Comparison of ENCODE assay signal across 16 cellular contexts in genomic region chr17:40617678-40618240, GRCh38. TPM values are rescaled to one million over a fixed set of nuclear protein-coding genes. Genes with fewer than 3 reads are reported as not detected.
DNase-seq lines count a peak whose midpoint lies in the region; TF ChIP-seq lines count a peak whose summit lies in the region.
"Had no signal": no experiment of that assay in that cellular context is flagged by ENCODE, and none has a peak within 500 bp of the region (broad histone marks: within the 10 kb centered on the region; RNA-seq: fewer than 3 reads in every experiment).

No MANE protein-coding gene starts in this region.

- H3K4me2 ChIP-seq in neuronal stem cell (ENCODE audit: insufficient read depth, low read length, poor library complexity, severe bottlenecking): no peak overlapping the region

- no peak overlapping the region for H3K4ac ChIP-seq in neuronal stem cell (ENCODE audit: low read length)

- no peaks in the 10 kb centered on the region for H3K79me1 ChIP-seq in neuronal stem cell (ENCODE audit: low read depth, low read length)

- intact Hi-C loops in esophagus squamous epithelium (cut with DNase I) (no loop called here), stomach (cut with DNase I; ENCODE audit: low total_unique reads) (loop anchor here (10.0 kb wide), 1 partner anchor 167 kb away; the partner anchor contains the start of gene KRT27)

- H3K23ac ChIP-seq in neuronal stem cell (ENCODE audit: low read depth, low read length, poor library complexity): no peak overlapping the region

- H3K27me3 ChIP-seq in esophagus squamous epithelium (peaks cover 0 to 65% (median 0%) of the 10 kb centered on the region in 4 donors), stomach (peaks cover 0 to 54% (median 6%) of the 10 kb centered on the region in 3 donors), neuronal stem cell (ENCODE audit: control insufficient read depth in 3 of 3, insufficient read depth in 3 of 3, low read depth in 1 of 3, low read length in 3 of 3) (peaks cover 0 to 53% (median 2%) of the 10 kb centered on the region in 3 experiments), SJCRH30 (no peaks in the 10 kb centered on the region; the same call in 1 of the 2 replicates)

- no peak overlapping the region for H2AFZ ChIP-seq in neuronal stem cell (ENCODE audit: low read length)

- no peak overlapping the region for H3K14ac ChIP-seq in neuronal stem cell (ENCODE audit: low read length)

- CTCF ChIA-PET in activated CD4-positive, alpha-beta T cell treated with anti-CD3 and anti-CD28 coated beads, Interleukin-2, amount 10 ng/mL, durations not matched to agents 7 days and 5 days (lab: Charles Lee): interaction anchor here (0.7 to 3.5 kb wide), 3 partner anchors 57 to 256 kb away, joined by 3 to 18 read pairs (median 3); no protein-coding TSS in a partner anchor

- H3K27me3 Mint-ChIP-seq in activated CD4-positive, alpha-beta T cell treated with anti-CD3 and anti-CD28 coated beads, Interleukin-2, amount 10 ng/mL, durations not matched to agents 7 days and 5 days: no peaks in the 10 kb centered on the region
- H3K27me3 Mint-ChIP-seq: activated CD4-positive, alpha-beta memory T cell treated with anti-CD3 and anti-CD28 coated beads for 36 hours had no signal

- H2AK5ac ChIP-seq in neuronal stem cell (ENCODE audit: low read depth, low read length): no peak overlapping the region

- H3K9ac ChIP-seq in neuronal stem cell (ENCODE audit: low read depth, low read length, poor library complexity): no peak overlapping the region

- no peak overlapping the region for H2BK15ac ChIP-seq in neuronal stem cell (ENCODE audit: low read length)

- H3K4me1 ChIP-seq in esophagus squamous epithelium: peaks cover 0 to 79% (median 25%) of the 10 kb centered on the region in 3 donors
- H3K4me1 ChIP-seq in stomach: peaks cover 0 to 25% (median 16%) of the 10 kb centered on the region in 4 donors
- H3K4me1 ChIP-seq in neuronal stem cell (ENCODE audit: control insufficient read depth in 2 of 2, insufficient read depth in 1 of 2, low read depth in 1 of 2, low read length in 2 of 2): peaks cover 0 to 4% of the 10 kb centered on the region in 2 donors
- H3K4me1 ChIP-seq in SJCRH30: no peaks in the 10 kb centered on the region

- H3K27ac Mint-ChIP-seq in activated CD4-positive, alpha-beta T cell treated with anti-CD3 and anti-CD28 coated beads, Interleukin-2, amount 10 ng/mL, durations not matched to agents 7 days and 5 days: peak overlapping the region; percentile 9
- H3K27ac Mint-ChIP-seq: activated CD4-positive, alpha-beta memory T cell treated with anti-CD3 and anti-CD28 coated beads for 36 hours; progenitor cell of endocrine pancreas had no signal

- no peak overlapping the region for H4K8ac ChIP-seq in neuronal stem cell (ENCODE audit: low read depth, low read length)

- TF ChIP-seq POLR2A in esophagus squamous epithelium (IDR thresholded peaks at IDR 0.05) (no peak), stomach (IDR thresholded peaks at IDR 0.05) (no peak)

- no peak overlapping the region for H2BK5ac ChIP-seq in neuronal stem cell (ENCODE audit: low read length)

- no peak overlapping the region for H2BK12ac ChIP-seq in neuronal stem cell (ENCODE audit: low read length)

- no peak for DNase-seq in activated CD4-positive, alpha-beta T cell treated with anti-CD3 and anti-CD28 coated beads, Interleukin-2, amount 10 ng/mL, durations not matched to agents 7 days and 5 days
- DNase-seq in activated CD4-positive, alpha-beta T cell treated with anti-CD3 and anti-CD28 coated beads, Interleukin-2, amount 50 U/mL, for 1 hour: no peak
- DNase-seq in NOMO-1 treated with DMSO at 0.1 percent for 48 hours (lab: John Stamatoyannopoulos, UW; ENCODE audit: unreplicated experiment) (peak; percentile 55), esophagus squamous epithelium (lab: John Stamatoyannopoulos, UW) (no peak), stomach (no peak), neuronal stem cell (ENCODE audit: low spot score) (no peak), SJCRH30 (no peak), iPS-NIHi11 (ENCODE audit: low spot score) (no peak)
- DNase-seq: activated CD4-positive, alpha-beta memory T cell treated with anti-CD3 and anti-CD28 coated beads for 36 hours; activated gamma-delta T cell treated with Interleukin-2 at 50 U/mL for 16 hours; NCI-H1694 treated with DMSO at 0.1 percent for 48 hours; stimulated activated CD4-positive, alpha-beta T cell treated with anti-CD3 and anti-CD28 coated beads, Interleukin-1b, Interleukin-23, amount 100 ng/mL, for 48 hours; T-helper 1 cell had no signal

- 37 to 45% methylated on average over 2 to 9 of the region's 11 CpGs for WGBS in esophagus squamous epithelium, 2 donors
- 61 to 71% (median 66%) methylated on average over 11 of the region's 11 CpGs for WGBS in stomach, 5 donors
- no CpG with 5 or more reads among the region's 11 CpGs for WGBS in neuronal stem cell (ENCODE audit: extremely low coverage in 2 of 2, insufficient read length in 2 of 2, insufficient replicate concordance in 1 of 2), 2 donors

- H3K9me3 Mint-ChIP-seq in activated CD4-positive, alpha-beta T cell treated with anti-CD3 and anti-CD28 coated beads, Interleukin-2, amount 10 ng/mL, durations not matched to agents 7 days and 5 days: no peaks in the 10 kb centered on the region
- H3K9me3 Mint-ChIP-seq: activated CD4-positive, alpha-beta memory T cell treated with anti-CD3 and anti-CD28 coated beads for 36 hours had no signal

- no peak overlapping the region for H3K4me3 Mint-ChIP-seq in activated CD4-positive, alpha-beta T cell treated with anti-CD3 and anti-CD28 coated beads, Interleukin-2, amount 10 ng/mL, durations not matched to agents 7 days and 5 days
- H3K4me3 Mint-ChIP-seq: activated CD4-positive, alpha-beta memory T cell treated with anti-CD3 and anti-CD28 coated beads for 36 hours had no signal

- TF ChIP-seq CTCF in esophagus squamous epithelium (IDR thresholded peaks at IDR 0.05): peak in 1 of 6 experiments; percentile 20
- no peak for TF ChIP-seq CTCF in stomach (IDR thresholded peaks at IDR 0.05)

- H2BK120ac ChIP-seq in neuronal stem cell (ENCODE audit: low read depth, low read length): no peak overlapping the region

- POLR2A ChIA-PET in activated CD4-positive, alpha-beta T cell treated with anti-CD3 and anti-CD28 coated beads, Interleukin-2, amount 10 ng/mL, durations not matched to agents 7 days and 5 days (lab: Charles Lee): no interaction called here

- H3K4me1 Mint-ChIP-seq in activated CD4-positive, alpha-beta T cell treated with anti-CD3 and anti-CD28 coated beads, Interleukin-2, amount 10 ng/mL, durations not matched to agents 7 days and 5 days: peaks cover 91% of the 10 kb centered on the region

- H3K27ac ChIP-seq in esophagus squamous epithelium: peak overlapping the region; percentile 49 to 86 (median 62)
- peak overlapping the region in 3 of 5 donors; percentile 17 to 36 (median 30) for H3K27ac ChIP-seq in stomach
- no peak overlapping the region for H3K27ac ChIP-seq in neuronal stem cell (replicated peaks; ENCODE audit: low read length)
- H3K27ac ChIP-seq in SJCRH30: no peak overlapping the region

- H3K9me3 ChIP-seq in esophagus squamous epithelium: no peaks in the 10 kb centered on the region
- no peaks in the 10 kb centered on the region for H3K9me3 ChIP-seq in stomach
- no peaks in the 10 kb centered on the region for H3K9me3 ChIP-seq in neuronal stem cell (replicated peaks in 1 of 2; ENCODE audit: control insufficient read depth in 2 of 2, insufficient read depth in 1 of 2, low read depth in 1 of 2, low read length in 2 of 2)
- H3K9me3 ChIP-seq in SJCRH30 (replicated peaks): no peaks in the 10 kb centered on the region

- no peak overlapping the region for H3K18ac ChIP-seq in neuronal stem cell (ENCODE audit: low read length)

- no peak for TF ChIP-seq EP300 in stomach (IDR thresholded peaks at IDR 0.05)

- H3K4me3 ChIP-seq in esophagus squamous epithelium: no peak overlapping the region
- H3K4me3 ChIP-seq in stomach: no peak overlapping the region
- H3K4me3 ChIP-seq in neuronal stem cell (ENCODE audit: low read length in 2 of 2): no peak overlapping the region
- no peak overlapping the region for H3K4me3 ChIP-seq in SJCRH30

- no peak overlapping the region for H4K91ac ChIP-seq in neuronal stem cell (ENCODE audit: low read depth, low read length, poor library complexity)

- H3K36me3 ChIP-seq in esophagus squamous epithelium (no peaks in the 10 kb centered on the region), stomach (no peaks in the 10 kb centered on the region), neuronal stem cell (replicated peaks in 1 of 2; ENCODE audit: control insufficient read depth in 2 of 2, insufficient read depth in 2 of 2, low read length in 2 of 2) (no peaks in the 10 kb centered on the region), SJCRH30 (no peaks in the 10 kb centered on the region)

- no peaks in the 10 kb centered on the region for H3K36me3 Mint-ChIP-seq in activated CD4-positive, alpha-beta T cell treated with anti-CD3 and anti-CD28 coated beads, Interleukin-2, amount 10 ng/mL, durations not matched to agents 7 days and 5 days (ENCODE audit: low read depth)
- H3K36me3 Mint-ChIP-seq: activated CD4-positive, alpha-beta memory T cell treated with anti-CD3 and anti-CD28 coated beads for 36 hours had no signal

RNA-seq across cellular contexts. Expression of gene SMARCE1, which starts 29.9 kb away (rescaled TPM):
- total RNA-seq in activated CD4-positive, alpha-beta T cell treated with anti-CD3 and anti-CD28 coated beads, Interleukin-2, amount 10 ng/mL, durations not matched to agents 7 days and 5 days: 100 to 1,000 TPM; 110 to 117 TPM
- total RNA-seq in esophagus squamous epithelium (10 to 100 TPM; 47.2 to 89.3 (median 62.5) TPM), stomach (100 to 1,000 TPM in 3 of 5 donors, 10 to 100 TPM in 2; 27.5 to 125 (median 104) TPM)
- 10 to 100 TPM; 53.3 to 77.7 (median 61.8) TPM for polyA plus RNA-seq in stomach
- 204 TPM for polyA plus RNA-seq in neuronal stem cell (2013, experiment 1 of 2)
- polyA plus RNA-seq in neuronal stem cell (2013, experiment 2 of 2): 210 TPM
- 129 and 139 TPM in 2 replicates for total RNA-seq in SJCRH30 (2014; rRNA removed; shearing (Covaris generic))

RNA-seq across cellular contexts. Expression of gene KRT222, which starts 47.2 kb away (rescaled TPM):
- not detected for total RNA-seq in activated CD4-positive, alpha-beta T cell treated with anti-CD3 and anti-CD28 coated beads, Interleukin-2, amount 10 ng/mL, durations not matched to agents 7 days and 5 days
- total RNA-seq in esophagus squamous epithelium (1 to 10 TPM in 2 of 4 donors, under 1 TPM in 1, not detected in 1; 0.79 to 1.8 (median 1.3) TPM), stomach (1 to 10 TPM in 1 of 5 donors, not detected in 4; 2.8 TPM)
- 1 to 10 TPM in 1 of 3 donors, under 1 TPM in 2; 0.33 to 1.1 (median 0.61) TPM for polyA plus RNA-seq in stomach
- 0.07 TPM for polyA plus RNA-seq in neuronal stem cell (2013, experiment 1 of 2)
- polyA plus RNA-seq in neuronal stem cell (2013, experiment 2 of 2): 0.21 TPM
- not detected in 2 replicates for total RNA-seq in SJCRH30 (2014; rRNA removed; shearing (Covaris generic))
- total RNA-seq: activated CD4-positive, alpha-beta memory T cell treated with anti-CD3 and anti-CD28 coated beads for 36 hours; G401; mononuclear cell had no signal

RNA-seq across cellular contexts. Expression of gene CCR7, which starts 52.5 kb away (rescaled TPM):
- total RNA-seq in activated CD4-positive, alpha-beta T cell treated with anti-CD3 and anti-CD28 coated beads, Interleukin-2, amount 10 ng/mL, durations not matched to agents 7 days and 5 days: 100 to 1,000 TPM; 281 to 323 TPM
- total RNA-seq in esophagus squamous epithelium (under 1 TPM in 3 of 4 donors, not detected in 1; 0.12 to 0.95 (median 0.53) TPM), stomach (1 to 10 TPM in 1 of 5 donors, not detected in 4; 3.1 TPM)
- 1 to 10 TPM in 1 of 3 donors, under 1 TPM in 1, not detected in 1; 0.92 to 1.4 TPM for polyA plus RNA-seq in stomach
- 0.10 TPM for polyA plus RNA-seq in neuronal stem cell (2013, experiment 1 of 2)
- 0.06 TPM for polyA plus RNA-seq in neuronal stem cell (2013, experiment 2 of 2)
- 0.05 TPM in 1 of 2 replicates, not detected in the other for total RNA-seq in SJCRH30 (2014; rRNA removed; shearing (Covaris generic))
- total RNA-seq: G401, progenitor cell of endocrine pancreas had no signal

Comparison
In these comparisons a context has a peak if more than half of its experiments do, and no peak if none do; other contexts are left out.
1. H3K27ac ChIP-seq: peak in esophagus squamous epithelium (4 of 4) and stomach (3 of 5); none in neuronal stem cell (single experiment) and SJCRH30 (single experiment).
2. RNA of gene CCR7, which starts 52.5 kb away (total RNA-seq): 281 to 323 TPM in activated CD4-positive, alpha-beta T cell treated with anti-CD3 and anti-CD28 coated beads, Interleukin-2, amount 10 ng/mL, durations not matched to agents 7 days and 5 days; 0.12 to 0.95 TPM in esophagus squamous epithelium, 0.05 TPM in SJCRH30 and 3.1 TPM in stomach; every median in the first group is over 10 times any median in the second.